ENCODE assay signal across 32 cellular contexts in genomic region chr12:52814710-52815155, GRCh38. TPM values are rescaled to one million over a fixed set of nuclear protein-coding genes. Genes with fewer than 3 reads are reported as not detected.
"Had no signal": no experiment of that assay in that cellular context is flagged by ENCODE, and none has a peak within 500 bp of the region (broad histone marks: within the 10 kb centered on the region; RNA-seq: fewer than 3 reads in every experiment).

No MANE protein-coding gene starts in this region.

- H3K36me3 ChIP-seq: gastrocnemius medialis, tibial nerve had no signal

- H3K9me3 Mint-ChIP-seq: naive thymus-derived CD8-positive, alpha-beta T cell; nephron progenitor cell; stimulated activated naive CD8-positive, alpha-beta T cell treated with anti-CD3 and anti-CD28 coated beads, Interleukin-15, amount 100 ng/mL, for 72 hours had no signal

- H3K9me3 ChIP-seq: gastrocnemius medialis, psoas muscle, testis, tibial nerve had no signal

- H3K4me3 ChIP-seq: coronary artery, gastrocnemius medialis, psoas muscle, skin epidermis, testis, tibial nerve had no signal

- H3K4me3 Mint-ChIP-seq: naive thymus-derived CD8-positive, alpha-beta T cell; nephron progenitor cell; stimulated activated naive CD8-positive, alpha-beta T cell treated with anti-CD3 and anti-CD28 coated beads, Interleukin-15, amount 100 ng/mL, for 72 hours had no signal

- DNase-seq: dermis blood vessel endothelial cell; effector memory CD4-positive, alpha-beta T cell; foreskin fibroblast; gastrocnemius medialis; head of caudate nucleus; mesenchymal stem cell; midbrain; naive thymus-derived CD8-positive, alpha-beta T cell; nephron progenitor cell; nucleus accumbens; psoas muscle; right cardiac atrium; stimulated activated CD4-positive, alpha-beta T cell treated with anti-CD3 and anti-CD28 coated beads, Interleukin-15, amount 100 ng/mL, for 24 hours; stimulated activated CD4-positive, alpha-beta T cell treated with anti-CD3 and anti-CD28 coated beads, Interleukin-2, amount 100 ng/mL, for 48 hours; stimulated activated naive CD4-positive, alpha-beta T cell; stimulated activated naive CD8-positive, alpha-beta T cell treated with anti-CD3 and anti-CD28 coated beads, Interleukin-15, amount 100 ng/mL, for 72 hours; testis had no signal

- H3K36me3 Mint-ChIP-seq: naive thymus-derived CD8-positive, alpha-beta T cell had no signal

- ATAC-seq: gastrocnemius medialis; left lobe of liver; naive thymus-derived CD8-positive, alpha-beta T cell; psoas muscle; right cardiac atrium; stimulated activated naive CD8-positive, alpha-beta T cell treated with anti-CD3 and anti-CD28 coated beads, Interleukin-15, amount 100 ng/mL, for 72 hours had no signal

- H3K27ac ChIP-seq: coronary artery, gastrocnemius medialis, psoas muscle, testis, tibial nerve had no signal

- H3K27me3 Mint-ChIP-seq: stimulated activated naive CD8-positive, alpha-beta T cell treated with anti-CD3 and anti-CD28 coated beads, Interleukin-15, amount 100 ng/mL, for 72 hours had no signal

- H3K27me3 ChIP-seq: testis, tibial nerve had no signal

- H3K4me1 ChIP-seq: gastrocnemius medialis, psoas muscle, testis, tibial nerve had no signal

RNA-seq across cellular contexts. Expression of gene KRT4, which starts 0.8 kb away (rescaled TPM):
- total RNA-seq: cardiac septum; dermis blood vessel endothelial cell; endothelial cell of umbilical vein; epithelial cell of proximal tubule; gastrocnemius medialis; glomerular endothelial cell; left lobe of liver; lung microvascular endothelial cell; myocyte; naive thymus-derived CD8-positive, alpha-beta T cell; osteocyte; renal cortical epithelial cell; right cardiac atrium; tibial nerve had no signal
- polyA plus RNA-seq: endothelial cell of umbilical vein; naive thymus-derived CD8-positive, alpha-beta T cell; urinary bladder had no signal

RNA-seq across cellular contexts. Expression of gene KRT3, which starts 18.8 kb away (rescaled TPM):
- total RNA-seq: cardiac septum; dermis blood vessel endothelial cell; endothelial cell of umbilical vein; gastrocnemius medialis; left lobe of liver; liver; lung microvascular endothelial cell; myocyte; naive thymus-derived CD8-positive, alpha-beta T cell; osteocyte; psoas muscle; renal cortical epithelial cell; right cardiac atrium; testis; tibial nerve; urinary bladder had no signal
- polyA plus RNA-seq: endothelial cell of umbilical vein; liver; naive thymus-derived CD8-positive, alpha-beta T cell; psoas muscle; right cardiac atrium; urinary bladder had no signal

RNA-seq across cellular contexts. Expression of gene KRT79, which starts 19.4 kb away (rescaled TPM):
- total RNA-seq: cardiac septum; dermis blood vessel endothelial cell; endothelial cell of umbilical vein; epithelial cell of proximal tubule; gastrocnemius medialis; left lobe of liver; liver; lung microvascular endothelial cell; myocyte; naive thymus-derived CD8-positive, alpha-beta T cell; osteocyte; psoas muscle; renal cortical epithelial cell; right cardiac atrium; urinary bladder had no signal
- polyA plus RNA-seq: endothelial cell of umbilical vein; liver; naive thymus-derived CD8-positive, alpha-beta T cell; urinary bladder had no signal

RNA-seq across cellular contexts. Expression of gene KRT78, which starts 34.1 kb away (rescaled TPM):
- total RNA-seq: cardiac septum; dermis blood vessel endothelial cell; endothelial cell of umbilical vein; epithelial cell of proximal tubule; gastrocnemius medialis; glomerular endothelial cell; left lobe of liver; liver; lung microvascular endothelial cell; myocyte; naive thymus-derived CD8-positive, alpha-beta T cell; osteocyte; psoas muscle; renal cortical epithelial cell; right cardiac atrium; urinary bladder had no signal
- polyA plus RNA-seq: endothelial cell of umbilical vein; naive thymus-derived CD8-positive, alpha-beta T cell; urinary bladder had no signal

RNA-seq across cellular contexts. Expression of gene KRT76, which starts 37.6 kb away (rescaled TPM):
- total RNA-seq: cardiac septum; dermis blood vessel endothelial cell; endothelial cell of umbilical vein; epithelial cell of proximal tubule; gastrocnemius medialis; glomerular endothelial cell; left lobe of liver; liver; lung microvascular endothelial cell; myocyte; naive thymus-derived CD8-positive, alpha-beta T cell; osteocyte; psoas muscle; renal cortical epithelial cell; right cardiac atrium; testis; tibial nerve; urinary bladder had no signal
- polyA plus RNA-seq: endothelial cell of umbilical vein; keratinocyte; liver; naive thymus-derived CD8-positive, alpha-beta T cell; psoas muscle; right cardiac atrium; urinary bladder had no signal
